In genomic region chr2:181573140-181573736, GRCh38 we compare ENCODE assay signal across 8 cellular contexts.
DNase-seq lines count a peak whose midpoint lies in the region; ATAC-seq and TF ChIP-seq lines count a peak whose summit lies in the region.

No MANE protein-coding gene starts in this region.

- no peaks in the 10 kb centered on the region for H3K4me1 ChIP-seq in DND-41 (ENCODE audit: insufficient read depth, low read length)

- no peaks in the 10 kb centered on the region for H3K27me3 ChIP-seq in DND-41 (ENCODE audit: insufficient read depth, low read length, poor library complexity)

- H3K9me3 ChIP-seq in DND-41 (ENCODE audit: insufficient read depth, low read length, severe bottlenecking) = no peaks in the 10 kb centered on the region

- no peaks in the 10 kb centered on the region for H3K9me3 Mint-ChIP-seq in activated T-helper 2 cell treated with anti-CD3 and anti-CD28 coated beads, Interferon-gamma antibody, Interleukin-2, Interleukin-4, amounts not matched to agents 10 μg/mL and 5 μg/mL and 100 μg/mL, durations not matched to agents 14 hours and 24 hours and 36 hours
- no peaks in the 10 kb centered on the region for H3K9me3 Mint-ChIP-seq in activated T-cell treated with anti-CD3 and anti-CD28 coated beads, Interleukin-2, amount 50 U/mL, for 72 hours

- H3K27ac ChIP-seq in DND-41 (ENCODE audit: low read length) (no peak overlapping the region), VCaP (no peak overlapping the region)

- H3K9ac ChIP-seq in DND-41 (ENCODE audit: low read depth, low read length) = no peak overlapping the region

- TF ChIP-seq CTCF in DND-41 (IDR thresholded peaks at IDR 0.05; ENCODE audit: borderline replicate concordance, extremely low read depth, low read length, poor library complexity, severe bottlenecking) = peak; percentile 65
- peak; percentile 81 for TF ChIP-seq CTCF in VCaP (conservative IDR thresholded peaks at IDR 0.05)

- DNase-seq in DND-41 (peak; percentile 12), Kasumi-1 (lab: John Stamatoyannopoulos, UW) (peak; percentile 76 to 80), left lobe of liver (ENCODE audit: low spot score) (no peak)
- DNase-seq in activated T-helper 2 cell treated with anti-CD3 and anti-CD28 coated beads, Interferon-gamma antibody, Interleukin-2, Interleukin-4, amounts not matched to agents 10 μg/mL and 5 μg/mL and 100 μg/mL, durations not matched to agents 14 hours and 24 hours and 36 hours (ENCODE audit: low spot score) = no peak
- DNase-seq in activated T-cell treated with anti-CD3 and anti-CD28 coated beads, Interleukin-2, amount 50 U/mL, for 72 hours = no peak

- peak; percentile 61; the same call in 2 of the 3 replicates for ATAC-seq in DND-41 (ENCODE audit: insufficient read depth, low read depth)
- ATAC-seq in left lobe of liver = peak; percentile 68
- no peak for ATAC-seq in HG03095 (IDR thresholded peaks at IDR 0.05; ENCODE audit: unreplicated experiment)
- ATAC-seq in GM21515 (IDR thresholded peaks at IDR 0.05; ENCODE audit: unreplicated experiment) = no peak
- no peak for ATAC-seq in activated T-cell treated with anti-CD3 and anti-CD28 coated beads, Interleukin-2, amount 50 U/mL, for 72 hours (replicated peaks in 1 of 2)

- no peak overlapping the region for H3K4me3 Mint-ChIP-seq in activated T-helper 2 cell treated with anti-CD3 and anti-CD28 coated beads, Interferon-gamma antibody, Interleukin-2, Interleukin-4, amounts not matched to agents 10 μg/mL and 5 μg/mL and 100 μg/mL, durations not matched to agents 14 hours and 24 hours and 36 hours (ENCODE audit: low read depth)
- H3K4me3 Mint-ChIP-seq in activated T-cell treated with anti-CD3 and anti-CD28 coated beads, Interleukin-2, amount 50 U/mL, for 72 hours = no peak overlapping the region

- H4K20me1 ChIP-seq in DND-41 (ENCODE audit: insufficient read depth, low read length) = no peaks in the 10 kb centered on the region

- no peaks in the 10 kb centered on the region for H3K36me3 ChIP-seq in DND-41 (ENCODE audit: insufficient read depth, low read length)

- H2AFZ ChIP-seq in DND-41 (ENCODE audit: low read depth, low read length) = no peak overlapping the region

- intact Hi-C loops in activated T-helper 2 cell treated with anti-CD3 and anti-CD28 coated beads, Interferon-gamma antibody, Interleukin-2, Interleukin-4, amounts not matched to agents 10 μg/mL and 5 μg/mL and 100 μg/mL, durations not matched to agents 14 hours and 24 hours and 36 hours (cut with micrococcal nuclease) = loop anchor here (5.0 to 10.0 kb wide), 3 partner anchors 104 to 498 kb away; no protein-coding TSS in a partner anchor

- H3K4me2 ChIP-seq in DND-41 (ENCODE audit: insufficient read depth, low read length) = no peak overlapping the region

- H3K4me1 Mint-ChIP-seq in activated T-helper 2 cell treated with anti-CD3 and anti-CD28 coated beads, Interferon-gamma antibody, Interleukin-2, Interleukin-4, amounts not matched to agents 10 μg/mL and 5 μg/mL and 100 μg/mL, durations not matched to agents 14 hours and 24 hours and 36 hours (ENCODE audit: low read depth) = peaks cover 3% of the 10 kb centered on the region
- H3K4me1 Mint-ChIP-seq in activated T-cell treated with anti-CD3 and anti-CD28 coated beads, Interleukin-2, amount 50 U/mL, for 72 hours (ENCODE audit: low read depth) = no peaks in the 10 kb centered on the region

- H3K79me2 ChIP-seq in DND-41 (ENCODE audit: insufficient read depth, low read length) = no peaks in the 10 kb centered on the region

- H3K27ac Mint-ChIP-seq in activated T-helper 2 cell treated with anti-CD3 and anti-CD28 coated beads, Interferon-gamma antibody, Interleukin-2, Interleukin-4, amounts not matched to agents 10 μg/mL and 5 μg/mL and 100 μg/mL, durations not matched to agents 14 hours and 24 hours and 36 hours = no peak overlapping the region
- H3K27ac Mint-ChIP-seq in activated T-cell treated with anti-CD3 and anti-CD28 coated beads, Interleukin-2, amount 50 U/mL, for 72 hours = no peak overlapping the region

- H3K27me3 Mint-ChIP-seq in activated T-helper 2 cell treated with anti-CD3 and anti-CD28 coated beads, Interferon-gamma antibody, Interleukin-2, Interleukin-4, amounts not matched to agents 10 μg/mL and 5 μg/mL and 100 μg/mL, durations not matched to agents 14 hours and 24 hours and 36 hours (ENCODE audit: low read depth) = peaks cover 26% of the 10 kb centered on the region
- H3K27me3 Mint-ChIP-seq in activated T-cell treated with anti-CD3 and anti-CD28 coated beads, Interleukin-2, amount 50 U/mL, for 72 hours (ENCODE audit: low read depth) = peaks cover 6% of the 10 kb centered on the region

- H3K36me3 Mint-ChIP-seq in activated T-helper 2 cell treated with anti-CD3 and anti-CD28 coated beads, Interferon-gamma antibody, Interleukin-2, Interleukin-4, amounts not matched to agents 10 μg/mL and 5 μg/mL and 100 μg/mL, durations not matched to agents 14 hours and 24 hours and 36 hours (ENCODE audit: low read depth) = no peaks in the 10 kb centered on the region
- no peaks in the 10 kb centered on the region for H3K36me3 Mint-ChIP-seq in activated T-cell treated with anti-CD3 and anti-CD28 coated beads, Interleukin-2, amount 50 U/mL, for 72 hours (ENCODE audit: insufficient read depth in 2 of 2)

- no peak overlapping the region for H3K4me3 ChIP-seq in DND-41 (ENCODE audit: low read depth in 1 of 2, low read length in 2 of 2)

Comparison
In these comparisons a context has a peak if more than half of its experiments do, and no peak if none do; other contexts are left out.
1. ATAC-seq: peak in DND-41 (single experiment) and left lobe of liver (single experiment); none in HG03095 (single experiment), GM21515 (single experiment) and activated T-cell treated with anti-CD3 and anti-CD28 coated beads, Interleukin-2, amount 50 U/mL, for 72 hours (0 of 2).
2. DNase-seq: peak in DND-41 (single experiment) and Kasumi-1 (2 of 2); none in left lobe of liver (single experiment), activated T-helper 2 cell treated with anti-CD3 and anti-CD28 coated beads, Interferon-gamma antibody, Interleukin-2, Interleukin-4, amounts not matched to agents 10 μg/mL and 5 μg/mL and 100 μg/mL, durations not matched to agents 14 hours and 24 hours and 36 hours (single experiment) and activated T-cell treated with anti-CD3 and anti-CD28 coated beads, Interleukin-2, amount 50 U/mL, for 72 hours (0 of 2).